ENCODE assay signal across 8 cellular contexts in genomic region chr2:206442854-206443734, GRCh38. TPM values are rescaled to one million over a fixed set of nuclear protein-coding genes. Genes with fewer than 3 reads are reported as not detected.
DNase-seq lines count a peak whose midpoint lies in the region; ATAC-seq and TF ChIP-seq lines count a peak whose summit lies in the region.

ADAM23 (plus strand) TSS chr2:206443532; CDS start chr2:206443867, 335 bp downstream.

- peaks cover 16% of the 10 kb centered on the region for H3K4me1 Mint-ChIP-seq in activated naive CD4-positive, alpha-beta T cell treated with anti-CD3 and anti-CD28 coated beads, Interleukin-2, amount 10 ng/mL, durations not matched to agents 7 days and 5 days

- H4K20me1 ChIP-seq in OCI-LY3 (ENCODE audit: insufficient read depth, low read length): no peaks in the 10 kb centered on the region

- H3K4me1 ChIP-seq in OCI-LY3 (ENCODE audit: low read length) (peaks cover 47% of the 10 kb centered on the region), upper lobe of right lung (peaks cover 10% of the 10 kb centered on the region)

- H3K36me3 Mint-ChIP-seq in activated naive CD4-positive, alpha-beta T cell treated with anti-CD3 and anti-CD28 coated beads, Interleukin-2, amount 10 ng/mL, durations not matched to agents 7 days and 5 days: no peaks in the 10 kb centered on the region

- ATAC-seq in GM18502 (IDR thresholded peaks at IDR 0.05; ENCODE audit: poor library complexity, unreplicated experiment) (peak; percentile 59), HG03175 (IDR thresholded peaks at IDR 0.05; ENCODE audit: unreplicated experiment) (peak; percentile 30), upper lobe of right lung (peak; percentile 56)

- peak within 1 kb of the TSS; percentile 65 for H3K4me3 Mint-ChIP-seq in activated naive CD4-positive, alpha-beta T cell treated with anti-CD3 and anti-CD28 coated beads, Interleukin-2, amount 10 ng/mL, durations not matched to agents 7 days and 5 days

- peaks cover 2% of the 10 kb centered on the region; the same call in 1 of the 2 replicates for H3K27me3 ChIP-seq in OCI-LY3 (ENCODE audit: low read depth, low read length)
- H3K27me3 ChIP-seq in upper lobe of right lung: peaks cover 76% of the 10 kb centered on the region

- CTCF ChIA-PET in activated naive CD4-positive, alpha-beta T cell treated with anti-CD3 and anti-CD28 coated beads, Interleukin-2, amount 10 ng/mL, durations not matched to agents 7 days and 5 days (lab: Charles Lee): no interaction called here

- H3K27ac ChIP-seq in 22Rv1 (no peak within 1 kb of the TSS), OCI-LY3 (ENCODE audit: low read length) (no peak within 1 kb of the TSS), upper lobe of right lung (no peak within 1 kb of the TSS)

- peak; percentile 50 for DNase-seq in activated naive CD4-positive, alpha-beta T cell treated with anti-CD3 and anti-CD28 coated beads, Interleukin-2, amount 10 ng/mL, durations not matched to agents 7 days and 5 days
- DNase-seq in globus pallidus (ENCODE audit: low spot score): peak; percentile 89
- peak; percentile 42 to 95 (median 85) for DNase-seq in nucleus accumbens (lab: John Stamatoyannopoulos, UW)
- DNase-seq in upper lobe of right lung: no peak

- peaks cover 67% of the 10 kb centered on the region for H3K27me3 Mint-ChIP-seq in activated naive CD4-positive, alpha-beta T cell treated with anti-CD3 and anti-CD28 coated beads, Interleukin-2, amount 10 ng/mL, durations not matched to agents 7 days and 5 days

- peak within 1 kb of the TSS; percentile 98 for H3K4me2 ChIP-seq in OCI-LY3 (ENCODE audit: low read length)

- H3K9ac ChIP-seq in OCI-LY3 (ENCODE audit: low read length): peak within 1 kb of the TSS; percentile 49; the same call in 1 of the 2 replicates

- intact Hi-C loops in upper lobe of right lung (cut with DNase I): no loop called here

- peak; percentile 75 for TF ChIP-seq CTCF in 22Rv1 (IDR thresholded peaks at IDR 0.05)
- TF ChIP-seq CTCF in OCI-LY3 (IDR thresholded peaks at IDR 0.05; ENCODE audit: low read depth, low read length): no peak
- TF ChIP-seq CTCF in upper lobe of right lung (IDR thresholded peaks at IDR 0.05): no peak

- H3K4me3 ChIP-seq in OCI-LY3 (ENCODE audit: low read length): peak within 1 kb of the TSS; percentile 77
- peak within 1 kb of the TSS; percentile 35 for H3K4me3 ChIP-seq in upper lobe of right lung

- H3K36me3 ChIP-seq in OCI-LY3 (replicated peaks; ENCODE audit: low read depth, low read length): no peaks in the 10 kb centered on the region
- H3K36me3 ChIP-seq in upper lobe of right lung: no peaks in the 10 kb centered on the region

- peak within 1 kb of the TSS; percentile 75; the same call in 1 of the 2 replicates for H2AFZ ChIP-seq in OCI-LY3 (ENCODE audit: low read depth, low read length)

- H3K27ac Mint-ChIP-seq in activated naive CD4-positive, alpha-beta T cell treated with anti-CD3 and anti-CD28 coated beads, Interleukin-2, amount 10 ng/mL, durations not matched to agents 7 days and 5 days: no peak within 1 kb of the TSS

- H3K9me3 Mint-ChIP-seq in activated naive CD4-positive, alpha-beta T cell treated with anti-CD3 and anti-CD28 coated beads, Interleukin-2, amount 10 ng/mL, durations not matched to agents 7 days and 5 days: no peaks in the 10 kb centered on the region

- no peaks in the 10 kb centered on the region for H3K9me3 ChIP-seq in OCI-LY3 (ENCODE audit: insufficient read depth, low read length)
- no peaks in the 10 kb centered on the region for H3K9me3 ChIP-seq in upper lobe of right lung

- peaks cover 3% of the 10 kb centered on the region; the same call in 1 of the 2 replicates for H3K79me2 ChIP-seq in OCI-LY3 (ENCODE audit: low read length)

RNA-seq across cellular contexts. Expression of gene ADAM23, which starts in this region (rescaled TPM):
- total RNA-seq in upper lobe of right lung: 2.5 TPM
